ENCODE assay signal across 2 cellular contexts in the genomic region with DNA sequence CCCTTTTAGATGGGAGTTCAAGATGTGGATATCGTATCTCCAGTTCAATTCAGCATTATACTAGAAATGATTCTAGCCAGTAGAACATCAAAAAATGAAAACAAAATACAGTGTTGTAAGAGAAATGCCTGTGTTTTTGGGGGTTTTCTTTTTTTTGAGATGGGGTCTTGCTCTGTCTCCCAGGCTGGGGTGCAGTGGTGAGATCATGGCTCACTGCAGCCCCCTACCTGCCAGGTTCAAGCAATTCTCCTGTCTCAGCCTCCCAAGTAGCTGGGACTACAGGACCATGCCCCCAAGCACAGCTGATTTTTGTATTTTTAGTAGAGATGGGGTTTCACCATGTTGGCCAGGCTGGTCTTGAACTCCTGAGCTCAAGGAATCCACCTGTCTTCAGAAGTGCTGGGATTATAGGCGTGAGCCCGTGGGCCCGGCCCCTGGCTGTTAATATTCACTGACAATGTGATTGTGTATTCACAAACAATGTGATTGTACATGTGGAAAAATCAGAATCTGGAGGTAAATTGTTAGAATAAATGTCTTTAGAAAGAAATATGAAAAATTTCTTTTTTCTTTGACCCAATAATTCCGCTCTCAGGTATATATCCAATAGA.
TF ChIP-seq lines count a peak whose summit lies in the region.

No MANE protein-coding gene starts in this region.

TF ChIP-seq in IMR-90, 13 proteins besides CTCF, POLR2A, EP300 and RAD21:
- no peak for TF ChIP-seq CEBPB (IDR thresholded peaks at IDR 0.05; ENCODE audit: low read depth, low read length)
- no peak for TF ChIP-seq SMC3 (IDR thresholded peaks at IDR 0.05; ENCODE audit: low read depth, low read length)
- no peak for TF ChIP-seq MAFK (IDR thresholded peaks at IDR 0.05; ENCODE audit: low read depth, low read length)
- TF ChIP-seq NFE2L2 (IDR thresholded peaks at IDR 0.05; ENCODE audit: low read depth, low read length) = no peak
- TF ChIP-seq, protein P1, sequence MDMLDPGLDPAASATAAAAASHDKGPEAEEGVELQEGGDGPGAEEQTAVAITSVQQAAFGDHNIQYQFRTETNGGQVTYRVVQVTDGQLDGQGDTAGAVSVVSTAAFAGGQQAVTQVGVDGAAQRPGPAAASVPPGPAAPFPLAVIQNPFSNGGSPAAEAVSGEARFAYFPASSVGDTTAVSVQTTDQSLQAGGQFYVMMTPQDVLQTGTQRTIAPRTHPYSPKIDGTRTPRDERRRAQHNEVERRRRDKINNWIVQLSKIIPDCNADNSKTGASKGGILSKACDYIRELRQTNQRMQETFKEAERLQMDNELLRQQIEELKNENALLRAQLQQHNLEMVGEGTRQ (IDR thresholded peaks at IDR 0.05; ENCODE audit: low read depth, low read length) = no peak
- no peak for TF ChIP-seq CHD1 (IDR thresholded peaks at IDR 0.05; ENCODE audit: low read depth, low read length)
- TF ChIP-seq MAZ (IDR thresholded peaks at IDR 0.05; ENCODE audit: borderline replicate concordance, low read depth, low read length) = no peak
- TF ChIP-seq MXI1 (IDR thresholded peaks at IDR 0.05; ENCODE audit: borderline replicate concordance, low read depth, low read length) = no peak
- TF ChIP-seq FOS (IDR thresholded peaks at IDR 0.05; ENCODE audit: low read depth, low read length) = no peak
- TF ChIP-seq, protein P2, sequence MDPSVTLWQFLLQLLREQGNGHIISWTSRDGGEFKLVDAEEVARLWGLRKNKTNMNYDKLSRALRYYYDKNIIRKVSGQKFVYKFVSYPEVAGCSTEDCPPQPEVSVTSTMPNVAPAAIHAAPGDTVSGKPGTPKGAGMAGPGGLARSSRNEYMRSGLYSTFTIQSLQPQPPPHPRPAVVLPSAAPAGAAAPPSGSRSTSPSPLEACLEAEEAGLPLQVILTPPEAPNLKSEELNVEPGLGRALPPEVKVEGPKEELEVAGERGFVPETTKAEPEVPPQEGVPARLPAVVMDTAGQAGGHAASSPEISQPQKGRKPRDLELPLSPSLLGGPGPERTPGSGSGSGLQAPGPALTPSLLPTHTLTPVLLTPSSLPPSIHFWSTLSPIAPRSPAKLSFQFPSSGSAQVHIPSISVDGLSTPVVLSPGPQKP (IDR thresholded peaks at IDR 0.05; ENCODE audit: borderline replicate concordance, low read depth, low read length) = no peak
- no peak for TF ChIP-seq RFX5 (IDR thresholded peaks at IDR 0.05; ENCODE audit: low read depth, low read length)
- TF ChIP-seq BHLHE40 (IDR thresholded peaks at IDR 0.05; ENCODE audit: low read depth, low read length) = no peak
- no peak for TF ChIP-seq RCOR1 (IDR thresholded peaks at IDR 0.05; ENCODE audit: insufficient replicate concordance, low read length)

TF ChIP-seq in GM12878, 131 proteins besides CTCF, POLR2A, EP300 and RAD21:
- TF ChIP-seq SUZ12 (IDR thresholded peaks at IDR 0.05; ENCODE audit: unreplicated experiment) = no peak
- TF ChIP-seq, protein P3, sequence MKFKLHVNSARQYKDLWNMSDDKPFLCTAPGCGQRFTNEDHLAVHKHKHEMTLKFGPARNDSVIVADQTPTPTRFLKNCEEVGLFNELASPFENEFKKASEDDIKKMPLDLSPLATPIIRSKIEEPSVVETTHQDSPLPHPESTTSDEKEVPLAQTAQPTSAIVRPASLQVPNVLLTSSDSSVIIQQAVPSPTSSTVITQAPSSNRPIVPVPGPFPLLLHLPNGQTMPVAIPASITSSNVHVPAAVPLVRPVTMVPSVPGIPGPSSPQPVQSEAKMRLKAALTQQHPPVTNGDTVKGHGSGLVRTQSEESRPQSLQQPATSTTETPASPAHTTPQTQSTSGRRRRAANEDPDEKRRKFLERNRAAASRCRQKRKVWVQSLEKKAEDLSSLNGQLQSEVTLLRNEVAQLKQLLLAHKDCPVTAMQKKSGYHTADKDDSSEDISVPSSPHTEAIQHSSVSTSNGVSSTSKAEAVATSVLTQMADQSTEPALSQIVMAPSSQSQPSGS (IDR thresholded peaks at IDR 0.05; ENCODE audit: low read length) = no peak
- TF ChIP-seq NR2F1 (conservative IDR thresholded peaks at IDR 0.05) = no peak
- no peak for TF ChIP-seq BMI1 (IDR thresholded peaks at IDR 0.05; ENCODE audit: borderline replicate concordance)
- TF ChIP-seq PML (IDR thresholded peaks at IDR 0.05; ENCODE audit: low read length) = no peak
- no peak for TF ChIP-seq TCF3 (IDR thresholded peaks at IDR 0.05; ENCODE audit: borderline replicate concordance, insufficient read depth, low read depth, low read length)
- TF ChIP-seq RUNX3 (IDR thresholded peaks at IDR 0.05; ENCODE audit: low read length) = no peak
- TF ChIP-seq KAT2A (conservative IDR thresholded peaks at IDR 0.05; ENCODE audit: control insufficient read depth, low read depth, low read length) = no peak
- TF ChIP-seq, protein P4, sequence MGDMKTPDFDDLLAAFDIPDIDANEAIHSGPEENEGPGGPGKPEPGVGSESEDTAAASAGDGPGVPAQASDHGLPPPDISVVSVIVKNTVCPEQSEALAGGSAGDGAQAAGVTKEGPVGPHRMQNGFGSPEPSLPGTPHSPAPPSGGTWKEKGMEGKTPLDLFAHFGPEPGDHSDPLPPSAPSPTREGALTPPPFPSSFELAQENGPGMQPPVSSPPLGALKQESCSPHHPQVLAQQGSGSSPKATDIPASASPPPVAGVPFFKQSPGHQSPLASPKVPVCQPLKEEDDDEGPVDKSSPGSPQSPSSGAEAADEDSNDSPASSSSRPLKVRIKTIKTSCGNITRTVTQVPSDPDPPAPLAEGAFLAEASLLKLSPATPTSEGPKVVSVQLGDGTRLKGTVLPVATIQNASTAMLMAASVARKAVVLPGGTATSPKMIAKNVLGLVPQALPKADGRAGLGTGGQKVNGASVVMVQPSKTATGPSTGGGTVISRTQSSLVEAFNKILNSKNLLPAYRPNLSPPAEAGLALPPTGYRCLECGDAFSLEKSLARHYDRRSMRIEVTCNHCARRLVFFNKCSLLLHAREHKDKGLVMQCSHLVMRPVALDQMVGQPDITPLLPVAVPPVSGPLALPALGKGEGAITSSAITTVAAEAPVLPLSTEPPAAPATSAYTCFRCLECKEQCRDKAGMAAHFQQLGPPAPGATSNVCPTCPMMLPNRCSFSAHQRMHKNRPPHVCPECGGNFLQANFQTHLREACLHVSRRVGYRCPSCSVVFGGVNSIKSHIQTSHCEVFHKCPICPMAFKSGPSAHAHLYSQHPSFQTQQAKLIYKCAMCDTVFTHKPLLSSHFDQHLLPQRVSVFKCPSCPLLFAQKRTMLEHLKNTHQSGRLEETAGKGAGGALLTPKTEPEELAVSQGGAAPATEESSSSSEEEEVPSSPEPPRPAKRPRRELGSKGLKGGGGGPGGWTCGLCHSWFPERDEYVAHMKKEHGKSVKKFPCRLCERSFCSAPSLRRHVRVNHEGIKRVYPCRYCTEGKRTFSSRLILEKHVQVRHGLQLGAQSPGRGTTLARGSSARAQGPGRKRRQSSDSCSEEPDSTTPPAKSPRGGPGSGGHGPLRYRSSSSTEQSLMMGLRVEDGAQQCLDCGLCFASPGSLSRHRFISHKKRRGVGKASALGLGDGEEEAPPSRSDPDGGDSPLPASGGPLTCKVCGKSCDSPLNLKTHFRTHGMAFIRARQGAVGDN (IDR thresholded peaks at IDR 0.05) = no peak
- TF ChIP-seq, protein P5, sequence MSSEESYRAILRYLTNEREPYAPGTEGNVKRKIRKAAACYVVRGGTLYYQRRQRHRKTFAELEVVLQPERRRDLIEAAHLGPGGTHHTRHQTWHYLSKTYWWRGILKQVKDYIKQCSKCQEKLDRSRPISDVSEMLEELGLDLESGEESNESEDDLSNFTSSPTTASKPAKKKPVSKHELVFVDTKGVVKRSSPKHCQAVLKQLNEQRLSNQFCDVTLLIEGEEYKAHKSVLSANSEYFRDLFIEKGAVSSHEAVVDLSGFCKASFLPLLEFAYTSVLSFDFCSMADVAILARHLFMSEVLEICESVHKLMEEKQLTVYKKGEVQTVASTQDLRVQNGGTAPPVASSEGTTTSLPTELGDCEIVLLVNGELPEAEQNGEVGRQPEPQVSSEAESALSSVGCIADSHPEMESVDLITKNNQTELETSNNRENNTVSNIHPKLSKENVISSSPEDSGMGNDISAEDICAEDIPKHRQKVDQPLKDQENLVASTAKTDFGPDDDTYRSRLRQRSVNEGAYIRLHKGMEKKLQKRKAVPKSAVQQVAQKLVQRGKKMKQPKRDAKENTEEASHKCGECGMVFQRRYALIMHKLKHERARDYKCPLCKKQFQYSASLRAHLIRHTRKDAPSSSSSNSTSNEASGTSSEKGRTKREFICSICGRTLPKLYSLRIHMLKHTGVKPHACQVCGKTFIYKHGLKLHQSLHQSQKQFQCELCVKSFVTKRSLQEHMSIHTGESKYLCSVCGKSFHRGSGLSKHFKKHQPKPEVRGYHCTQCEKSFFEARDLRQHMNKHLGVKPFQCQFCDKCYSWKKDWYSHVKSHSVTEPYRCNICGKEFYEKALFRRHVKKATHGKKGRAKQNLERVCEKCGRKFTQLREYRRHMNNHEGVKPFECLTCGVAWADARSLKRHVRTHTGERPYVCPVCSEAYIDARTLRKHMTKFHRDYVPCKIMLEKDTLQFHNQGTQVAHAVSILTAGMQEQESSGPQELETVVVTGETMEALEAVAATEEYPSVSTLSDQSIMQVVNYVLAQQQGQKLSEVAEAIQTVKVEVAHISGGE (CRISPR knock-in tag; IDR thresholded peaks at IDR 0.05) = no peak
- TF ChIP-seq ETV6 (conservative IDR thresholded peaks at IDR 0.05 in 1 of 2, IDR thresholded peaks at IDR 0.05 in 1 of 2; ENCODE audit: borderline replicate concordance in 1 of 2, low read depth in 1 of 2) = no peak
- no peak for TF ChIP-seq RBBP5 (conservative IDR thresholded peaks at IDR 0.05)
- TF ChIP-seq ASH2L (IDR thresholded peaks at IDR 0.05; ENCODE audit: borderline replicate concordance, low read depth) = no peak
- TF ChIP-seq, protein P6, sequence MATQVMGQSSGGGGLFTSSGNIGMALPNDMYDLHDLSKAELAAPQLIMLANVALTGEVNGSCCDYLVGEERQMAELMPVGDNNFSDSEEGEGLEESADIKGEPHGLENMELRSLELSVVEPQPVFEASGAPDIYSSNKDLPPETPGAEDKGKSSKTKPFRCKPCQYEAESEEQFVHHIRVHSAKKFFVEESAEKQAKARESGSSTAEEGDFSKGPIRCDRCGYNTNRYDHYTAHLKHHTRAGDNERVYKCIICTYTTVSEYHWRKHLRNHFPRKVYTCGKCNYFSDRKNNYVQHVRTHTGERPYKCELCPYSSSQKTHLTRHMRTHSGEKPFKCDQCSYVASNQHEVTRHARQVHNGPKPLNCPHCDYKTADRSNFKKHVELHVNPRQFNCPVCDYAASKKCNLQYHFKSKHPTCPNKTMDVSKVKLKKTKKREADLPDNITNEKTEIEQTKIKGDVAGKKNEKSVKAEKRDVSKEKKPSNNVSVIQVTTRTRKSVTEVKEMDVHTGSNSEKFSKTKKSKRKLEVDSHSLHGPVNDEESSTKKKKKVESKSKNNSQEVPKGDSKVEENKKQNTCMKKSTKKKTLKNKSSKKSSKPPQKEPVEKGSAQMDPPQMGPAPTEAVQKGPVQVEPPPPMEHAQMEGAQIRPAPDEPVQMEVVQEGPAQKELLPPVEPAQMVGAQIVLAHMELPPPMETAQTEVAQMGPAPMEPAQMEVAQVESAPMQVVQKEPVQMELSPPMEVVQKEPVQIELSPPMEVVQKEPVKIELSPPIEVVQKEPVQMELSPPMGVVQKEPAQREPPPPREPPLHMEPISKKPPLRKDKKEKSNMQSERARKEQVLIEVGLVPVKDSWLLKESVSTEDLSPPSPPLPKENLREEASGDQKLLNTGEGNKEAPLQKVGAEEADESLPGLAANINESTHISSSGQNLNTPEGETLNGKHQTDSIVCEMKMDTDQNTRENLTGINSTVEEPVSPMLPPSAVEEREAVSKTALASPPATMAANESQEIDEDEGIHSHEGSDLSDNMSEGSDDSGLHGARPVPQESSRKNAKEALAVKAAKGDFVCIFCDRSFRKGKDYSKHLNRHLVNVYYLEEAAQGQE (IDR thresholded peaks at IDR 0.05; ENCODE audit: low read depth, low read length) = no peak
- no peak for TF ChIP-seq ZNF274 (IDR thresholded peaks at IDR 0.05; ENCODE audit: insufficient read depth, insufficient read length)
- TF ChIP-seq NR2C2 (IDR thresholded peaks at IDR 0.05; ENCODE audit: borderline replicate concordance, control insufficient read depth, insufficient read length, low read depth) = no peak
- TF ChIP-seq, protein P7, sequence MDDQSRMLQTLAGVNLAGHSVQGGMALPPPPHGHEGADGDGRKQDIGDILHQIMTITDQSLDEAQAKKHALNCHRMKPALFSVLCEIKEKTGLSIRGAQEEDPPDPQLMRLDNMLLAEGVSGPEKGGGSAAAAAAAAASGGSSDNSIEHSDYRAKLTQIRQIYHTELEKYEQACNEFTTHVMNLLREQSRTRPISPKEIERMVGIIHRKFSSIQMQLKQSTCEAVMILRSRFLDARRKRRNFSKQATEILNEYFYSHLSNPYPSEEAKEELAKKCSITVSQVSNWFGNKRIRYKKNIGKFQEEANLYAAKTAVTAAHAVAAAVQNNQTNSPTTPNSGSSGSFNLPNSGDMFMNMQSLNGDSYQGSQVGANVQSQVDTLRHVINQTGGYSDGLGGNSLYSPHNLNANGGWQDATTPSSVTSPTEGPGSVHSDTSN (IDR thresholded peaks at IDR 0.05; ENCODE audit: insufficient replicate concordance, low read depth, low read length) = no peak
- TF ChIP-seq, protein P8, sequence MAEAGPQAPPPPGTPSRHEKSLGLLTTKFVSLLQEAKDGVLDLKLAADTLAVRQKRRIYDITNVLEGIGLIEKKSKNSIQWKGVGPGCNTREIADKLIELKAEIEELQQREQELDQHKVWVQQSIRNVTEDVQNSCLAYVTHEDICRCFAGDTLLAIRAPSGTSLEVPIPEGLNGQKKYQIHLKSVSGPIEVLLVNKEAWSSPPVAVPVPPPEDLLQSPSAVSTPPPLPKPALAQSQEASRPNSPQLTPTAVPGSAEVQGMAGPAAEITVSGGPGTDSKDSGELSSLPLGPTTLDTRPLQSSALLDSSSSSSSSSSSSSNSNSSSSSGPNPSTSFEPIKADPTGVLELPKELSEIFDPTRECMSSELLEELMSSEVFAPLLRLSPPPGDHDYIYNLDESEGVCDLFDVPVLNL (IDR thresholded peaks at IDR 0.05; ENCODE audit: low read depth, low read length) = no peak
- TF ChIP-seq, protein P9, sequence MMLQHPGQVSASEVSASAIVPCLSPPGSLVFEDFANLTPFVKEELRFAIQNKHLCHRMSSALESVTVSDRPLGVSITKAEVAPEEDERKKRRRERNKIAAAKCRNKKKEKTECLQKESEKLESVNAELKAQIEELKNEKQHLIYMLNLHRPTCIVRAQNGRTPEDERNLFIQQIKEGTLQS (IDR thresholded peaks at IDR 0.05; ENCODE audit: borderline replicate concordance, extremely low read depth, low read depth, low read length) = no peak
TF ChIP-seq in GM12878: peak in this region for 0.
